Comparison of ENCODE assay signal across 1 cellular context in the genomic region with DNA sequence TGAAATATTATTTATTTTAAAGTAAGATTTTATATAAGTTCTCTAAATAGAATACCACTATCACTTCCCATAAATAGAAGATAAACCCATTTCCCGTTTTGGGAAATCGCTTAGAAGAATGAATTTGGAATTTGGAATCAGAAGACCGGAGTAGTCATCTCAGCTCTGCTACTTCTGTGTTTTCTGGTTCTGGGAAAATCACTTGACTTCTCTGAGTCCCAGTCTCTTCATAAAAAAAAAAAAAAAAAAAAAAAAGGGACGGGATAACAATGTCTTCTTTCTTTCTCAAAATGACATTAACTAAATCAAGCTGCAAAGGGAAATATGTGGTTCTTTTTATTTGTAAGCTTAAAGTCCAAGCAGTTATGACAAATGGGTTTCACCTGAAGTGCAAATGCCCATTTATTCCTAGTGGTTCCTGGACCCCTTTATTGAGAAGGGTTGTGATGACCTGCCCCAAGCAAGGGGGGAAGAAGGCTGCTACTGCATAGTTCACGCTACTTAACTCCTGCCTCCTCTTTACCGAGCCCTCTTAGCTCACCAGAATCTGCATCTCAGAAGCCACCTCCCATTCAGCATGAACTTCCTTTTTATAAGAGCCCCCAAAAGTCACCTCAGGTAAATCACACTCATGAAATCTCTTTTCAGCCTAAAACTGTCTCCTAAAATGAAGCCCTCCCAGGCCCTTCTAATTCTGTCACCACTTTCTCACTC.
TF ChIP-seq lines count a peak whose summit lies in the region.

No MANE protein-coding gene starts in this region.

TF ChIP-seq in GM23338, 12 proteins besides CTCF, POLR2A, EP300 and RAD21 (continued from another document):
- TF ChIP-seq ETS1 (IDR thresholded peaks at IDR 0.05), result no peak
- TF ChIP-seq, protein P1, sequence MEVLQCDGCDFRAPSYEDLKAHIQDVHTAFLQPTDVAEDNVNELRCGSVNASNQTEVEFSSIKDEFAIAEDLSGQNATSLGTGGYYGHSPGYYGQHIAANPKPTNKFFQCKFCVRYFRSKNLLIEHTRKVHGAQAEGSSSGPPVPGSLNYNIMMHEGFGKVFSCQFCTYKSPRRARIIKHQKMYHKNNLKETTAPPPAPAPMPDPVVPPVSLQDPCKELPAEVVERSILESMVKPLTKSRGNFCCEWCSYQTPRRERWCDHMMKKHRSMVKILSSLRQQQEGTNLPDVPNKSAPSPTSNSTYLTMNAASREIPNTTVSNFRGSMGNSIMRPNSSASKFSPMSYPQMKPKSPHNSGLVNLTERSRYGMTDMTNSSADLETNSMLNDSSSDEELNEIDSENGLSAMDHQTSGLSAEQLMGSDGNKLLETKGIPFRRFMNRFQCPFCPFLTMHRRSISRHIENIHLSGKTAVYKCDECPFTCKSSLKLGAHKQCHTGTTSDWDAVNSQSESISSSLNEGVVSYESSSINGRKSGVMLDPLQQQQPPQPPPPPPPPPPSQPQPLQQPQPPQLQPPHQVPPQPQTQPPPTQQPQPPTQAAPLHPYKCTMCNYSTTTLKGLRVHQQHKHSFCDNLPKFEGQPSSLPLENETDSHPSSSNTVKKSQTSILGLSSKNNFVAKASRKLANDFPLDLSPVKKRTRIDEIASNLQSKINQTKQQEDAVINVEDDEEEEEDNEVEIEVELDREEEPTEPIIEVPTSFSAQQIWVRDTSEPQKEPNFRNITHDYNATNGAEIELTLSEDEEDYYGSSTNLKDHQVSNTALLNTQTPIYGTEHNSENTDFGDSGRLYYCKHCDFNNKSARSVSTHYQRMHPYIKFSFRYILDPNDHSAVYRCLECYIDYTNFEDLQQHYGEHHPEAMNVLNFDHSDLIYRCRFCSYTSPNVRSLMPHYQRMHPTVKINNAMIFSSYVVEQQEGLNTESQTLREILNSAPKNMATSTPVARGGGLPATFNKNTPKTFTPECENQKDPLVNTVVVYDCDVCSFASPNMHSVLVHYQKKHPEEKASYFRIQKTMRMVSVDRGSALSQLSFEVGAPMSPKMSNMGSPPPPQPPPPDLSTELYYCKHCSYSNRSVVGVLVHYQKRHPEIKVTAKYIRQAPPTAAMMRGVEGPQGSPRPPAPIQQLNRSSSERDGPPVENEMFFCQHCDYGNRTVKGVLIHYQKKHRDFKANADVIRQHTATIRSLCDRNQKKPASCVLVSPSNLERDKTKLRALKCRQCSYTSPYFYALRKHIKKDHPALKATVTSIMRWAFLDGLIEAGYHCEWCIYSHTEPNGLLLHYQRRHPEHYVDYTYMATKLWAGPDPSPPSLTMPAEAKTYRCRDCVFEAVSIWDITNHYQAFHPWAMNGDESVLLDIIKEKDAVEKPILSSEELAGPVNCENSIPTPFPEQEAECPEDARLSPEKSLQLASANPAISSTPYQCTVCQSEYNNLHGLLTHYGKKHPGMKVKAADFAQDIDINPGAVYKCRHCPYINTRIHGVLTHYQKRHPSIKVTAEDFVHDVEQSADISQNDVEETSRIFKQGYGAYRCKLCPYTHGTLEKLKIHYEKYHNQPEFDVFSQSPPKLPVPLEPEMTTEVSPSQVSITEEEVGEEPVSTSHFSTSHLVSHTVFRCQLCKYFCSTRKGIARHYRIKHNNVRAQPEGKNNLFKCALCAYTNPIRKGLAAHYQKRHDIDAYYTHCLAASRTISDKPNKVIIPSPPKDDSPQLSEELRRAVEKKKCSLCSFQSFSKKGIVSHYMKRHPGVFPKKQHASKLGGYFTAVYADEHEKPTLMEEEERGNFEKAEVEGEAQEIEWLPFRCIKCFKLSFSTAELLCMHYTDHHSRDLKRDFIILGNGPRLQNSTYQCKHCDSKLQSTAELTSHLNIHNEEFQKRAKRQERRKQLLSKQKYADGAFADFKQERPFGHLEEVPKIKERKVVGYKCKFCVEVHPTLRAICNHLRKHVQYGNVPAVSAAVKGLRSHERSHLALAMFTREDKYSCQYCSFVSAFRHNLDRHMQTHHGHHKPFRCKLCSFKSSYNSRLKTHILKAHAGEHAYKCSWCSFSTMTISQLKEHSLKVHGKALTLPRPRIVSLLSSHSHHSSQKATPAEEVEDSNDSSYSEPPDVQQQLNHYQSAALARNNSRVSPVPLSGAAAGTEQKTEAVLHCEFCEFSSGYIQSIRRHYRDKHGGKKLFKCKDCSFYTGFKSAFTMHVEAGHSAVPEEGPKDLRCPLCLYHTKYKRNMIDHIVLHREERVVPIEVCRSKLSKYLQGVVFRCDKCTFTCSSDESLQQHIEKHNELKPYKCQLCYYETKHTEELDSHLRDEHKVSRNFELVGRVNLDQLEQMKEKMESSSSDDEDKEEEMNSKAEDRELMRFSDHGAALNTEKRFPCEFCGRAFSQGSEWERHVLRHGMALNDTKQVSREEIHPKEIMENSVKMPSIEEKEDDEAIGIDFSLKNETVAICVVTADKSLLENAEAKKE (CRISPR knock-in tag; IDR thresholded peaks at IDR 0.05), result no peak
- TF ChIP-seq EZH2phosphoT487 (IDR thresholded peaks at IDR 0.05; ENCODE audit: unreplicated experiment), result no peak
- TF ChIP-seq EZH2 (IDR thresholded peaks at IDR 0.05; ENCODE audit: low read depth, unreplicated experiment), result no peak
- no peak for TF ChIP-seq CREB1 (CRISPR knock-in tag; IDR thresholded peaks at IDR 0.05; ENCODE audit: low read depth)
- TF ChIP-seq STAT1 (IDR thresholded peaks at IDR 0.05; ENCODE audit: unreplicated experiment), result no peak
- TF ChIP-seq ZNF331 (CRISPR knock-in tag; IDR thresholded peaks at IDR 0.05; ENCODE audit: low read depth), result no peak
- no peak for TF ChIP-seq ZNF114 (CRISPR knock-in tag; IDR thresholded peaks at IDR 0.05)
- TF ChIP-seq REST (IDR thresholded peaks at IDR 0.05; ENCODE audit: unreplicated experiment), result no peak
